Comparison of ENCODE assay signal across 8 cellular contexts in genomic region chr12:46342562-46343033, GRCh38. TPM values are rescaled to one million over a fixed set of nuclear protein-coding genes. Genes with fewer than 3 reads are reported as not detected.
DNase-seq lines count a peak whose midpoint lies in the region; ATAC-seq and TF ChIP-seq lines count a peak whose summit lies in the region.

No MANE protein-coding gene starts in this region.

- H3K4me3 ChIP-seq in SJCRH30 (no peak overlapping the region), mucosa of descending colon (no peak overlapping the region)

- H3K4me1 ChIP-seq in SJCRH30 (no peaks in the 10 kb centered on the region), mucosa of descending colon (ENCODE audit: low read depth) (no peaks in the 10 kb centered on the region)

- intact Hi-C loops in mucosa of descending colon (cut with DNase I, micrococcal nuclease): no loop called here

- H3K27me3 ChIP-seq in SJCRH30: no peaks in the 10 kb centered on the region

- no peak overlapping the region for H3K27ac ChIP-seq in SJCRH30

- DNase-seq in AG09319 (ENCODE audit: extremely low read depth, low read depth): no peak
- DNase-seq in SJCRH30: peak; percentile 43 to 66
- DNase-seq in dermis microvascular lymphatic vessel endothelial cell (ENCODE audit: low read depth in 2 of 2): peak; percentile 55 to 72
- DNase-seq in mucosa of descending colon: peak in 1 of 3 donors; percentile 62
- DNase-seq in mucosa of gallbladder (ENCODE audit: low spot score): no peak

- H3K9me3 ChIP-seq in SJCRH30 (replicated peaks): no peaks in the 10 kb centered on the region
- no peaks in the 10 kb centered on the region for H3K9me3 ChIP-seq in mucosa of descending colon

- no peaks in the 10 kb centered on the region for H3K36me3 ChIP-seq in SJCRH30
- H3K36me3 ChIP-seq in mucosa of descending colon (ENCODE audit: low read depth): no peaks in the 10 kb centered on the region

- ATAC-seq in GM18909 (IDR thresholded peaks at IDR 0.05; ENCODE audit: poor library complexity, unreplicated experiment) (peak; percentile 56), mucosa of descending colon (peak; percentile 47), GM18870 (IDR thresholded peaks at IDR 0.05; ENCODE audit: unreplicated experiment) (no peak), HG03159 (IDR thresholded peaks at IDR 0.05; ENCODE audit: unreplicated experiment) (no peak)

- peak; percentile 51 for TF ChIP-seq CTCF in AG09319 (IDR thresholded peaks at IDR 0.05; ENCODE audit: low read depth, low read length)
- no peak for TF ChIP-seq CTCF in mucosa of descending colon (IDR thresholded peaks at IDR 0.05)

RNA-seq across cellular contexts. Expression of gene SLC38A2, which starts 30.0 kb away (rescaled TPM):
- total RNA-seq in SJCRH30 (2014; rRNA removed; shearing (Covaris generic)): 213 and 260 TPM in 2 replicates
- total RNA-seq in dermis microvascular lymphatic vessel endothelial cell (451 and 539 TPM in 2 replicates), mucosa of descending colon (100 to 1,000 TPM in 2 of 3 donors, 10 to 100 TPM in 1; 82.9 to 216 (median 143) TPM), mucosa of gallbladder (137 TPM)

Comparison
In these comparisons a context has a peak if more than half of its experiments do, and no peak if none do; other contexts are left out.
1. DNase-seq: peak in SJCRH30 (2 of 2) and dermis microvascular lymphatic vessel endothelial cell (2 of 2); none in AG09319 (single experiment) and mucosa of gallbladder (single experiment).
2. ATAC-seq: peak in GM18909 (single experiment) and mucosa of descending colon (single experiment); none in GM18870 (single experiment) and HG03159 (single experiment).